25 cellular contexts compared by ENCODE assay signal in genomic region chr10:9103301-9103700, GRCh38.
"Had no signal": no experiment of that assay in that cellular context is flagged by ENCODE, and none has a peak within 500 bp of the region (broad histone marks: within the 10 kb centered on the region; RNA-seq: fewer than 3 reads in every experiment).

No MANE protein-coding gene starts in this region.

- H3K9ac ChIP-seq: KMS-11 had no signal

- H3K9me3 Mint-ChIP-seq: activated CD4-positive, alpha-beta memory T cell treated with anti-CD3 and anti-CD28 coated beads for 36 hours; activated CD4-positive, alpha-beta T cell treated with anti-CD3 and anti-CD28 coated beads, Interleukin-2, amount 10 ng/mL, durations not matched to agents 7 days and 5 days; activated naive CD8-positive, alpha-beta T cell treated with anti-CD3 and anti-CD28 coated beads, Interleukin-2, amount 50 U/mL, for 24 hours; activated T-cell treated with anti-CD3 and anti-CD28 coated beads, Interleukin-2, amount 50 U/mL, for 4 hours; T-cell had no signal

- H3K4me1 Mint-ChIP-seq: activated naive CD8-positive, alpha-beta T cell treated with anti-CD3 and anti-CD28 coated beads, Interleukin-2, amount 50 U/mL, for 24 hours had no signal

- H3K27ac ChIP-seq: KMS-11, VCaP had no signal

- H3K27ac Mint-ChIP-seq: activated CD4-positive, alpha-beta memory T cell treated with anti-CD3 and anti-CD28 coated beads for 36 hours; activated CD4-positive, alpha-beta T cell treated with anti-CD3 and anti-CD28 coated beads, Interleukin-2, amount 10 ng/mL, durations not matched to agents 7 days and 5 days; activated naive CD4-positive, alpha-beta T cell treated with anti-CD3 and anti-CD28 coated beads, Interleukin-2, amount 50 U/mL, for 72 hours; activated naive CD8-positive, alpha-beta T cell treated with anti-CD3 and anti-CD28 coated beads, Interleukin-2, amount 50 U/mL, for 24 hours; T-cell had no signal

- H3K4me2 ChIP-seq: KMS-11 had no signal

- H3K4me3 Mint-ChIP-seq: activated CD4-positive, alpha-beta memory T cell treated with anti-CD3 and anti-CD28 coated beads for 36 hours; activated CD4-positive, alpha-beta T cell treated with anti-CD3 and anti-CD28 coated beads, Interleukin-2, amount 10 ng/mL, durations not matched to agents 7 days and 5 days; activated naive CD8-positive, alpha-beta T cell treated with anti-CD3 and anti-CD28 coated beads, Interleukin-2, amount 50 U/mL, for 24 hours; activated T-cell treated with anti-CD3 and anti-CD28 coated beads, Interleukin-2, amount 50 U/mL, for 4 hours; T-cell had no signal

- ATAC-seq: activated naive CD4-positive, alpha-beta T cell treated with anti-CD3 and anti-CD28 coated beads, Interleukin-2, amount 50 U/mL, for 72 hours; activated naive CD8-positive, alpha-beta T cell treated with anti-CD3 and anti-CD28 coated beads, Interleukin-2, amount 50 U/mL, for 24 hours; activated T-cell treated with anti-CD3 and anti-CD28 coated beads, Interleukin-2, amount 50 U/mL, for 4 hours; PC-3; T-cell had no signal

- DNase-seq: activated CD4-positive, alpha-beta memory T cell treated with anti-CD3 and anti-CD28 coated beads for 36 hours; activated CD4-positive, alpha-beta T cell treated with anti-CD3 and anti-CD28 coated beads, Interleukin-2, amount 10 ng/mL, durations not matched to agents 7 days and 5 days; activated CD4-positive, CD25-positive, alpha-beta regulatory T cell; activated CD8-positive, alpha-beta memory T cell treated with anti-CD3 and anti-CD28 coated beads for 24 hours; activated effector memory CD4-positive, alpha-beta T cell treated with anti-CD3 and anti-CD28 coated beads, Interleukin-2, amount 50 U/mL, for 16 hours; activated naive CD4-positive, alpha-beta T cell treated with Interleukin-2 at 50 U/mL for 16 hours; activated naive CD8-positive, alpha-beta T cell treated with anti-CD3 and anti-CD28 coated beads, Interleukin-2, amount 50 U/mL, for 24 hours; activated T-cell treated with anti-CD3 and anti-CD28 coated beads, Interleukin-2, amount 50 U/mL, for 4 hours; central memory CD4-positive, alpha-beta T cell; MM.1S; NCI-H1105; NCI-H1436; NCI-H1694 treated with DMSO at 0.1 percent for 48 hours; NCI-H2029 treated with DMSO at 0.1 percent for 48 hours; NCI-H345; NCI-H510A; NCI-H526 treated with DMSO at 0.1 percent for 48 hours; PC-3; SHP77 treated with DMSO at 0.1 percent for 48 hours; T-cell; T-helper 2 cell; T1000 had no signal

- H3K36me3 Mint-ChIP-seq: activated CD4-positive, alpha-beta memory T cell treated with anti-CD3 and anti-CD28 coated beads for 36 hours; T-cell had no signal

- H3K27me3 Mint-ChIP-seq: activated CD4-positive, alpha-beta memory T cell treated with anti-CD3 and anti-CD28 coated beads for 36 hours; activated CD4-positive, alpha-beta T cell treated with anti-CD3 and anti-CD28 coated beads, Interleukin-2, amount 10 ng/mL, durations not matched to agents 7 days and 5 days; activated naive CD8-positive, alpha-beta T cell treated with anti-CD3 and anti-CD28 coated beads, Interleukin-2, amount 50 U/mL, for 24 hours; T-cell had no signal
